ENCODE assay signal across 11 cellular contexts in genomic region chr5:93192107-93192506, GRCh38.
DNase-seq lines count a peak whose midpoint lies in the region; ATAC-seq and TF ChIP-seq lines count a peak whose summit lies in the region.
"Had no signal": no experiment of that assay in that cellular context is flagged by ENCODE, and none has a peak within 500 bp of the region (broad histone marks: within the 10 kb centered on the region; RNA-seq: fewer than 3 reads in every experiment).

No MANE protein-coding gene starts in this region.

- in situ Hi-C loops in SK-MEL-5 (cut with HindIII; ENCODE audit: low pct_unique_long_range_greater_than_20kb, low sequenced_read_pairs) = no loop called here

- no peaks in the 10 kb centered on the region for H3K36me3 ChIP-seq in skeletal muscle satellite cell (ENCODE audit: insufficient read depth, low read length)

- H3K9me3 ChIP-seq in skeletal muscle satellite cell (replicated peaks; ENCODE audit: low read length) = no peaks in the 10 kb centered on the region

- peak overlapping the region; percentile 41 for H3K4me2 ChIP-seq in skeletal muscle satellite cell (ENCODE audit: low read length)

- H3K4me3 ChIP-seq in fibroblast of villous mesenchyme (ENCODE audit: low read depth, low read length) (no peak overlapping the region), skeletal muscle satellite cell (ENCODE audit: low read length) (no peak overlapping the region)

- H3K4me1 ChIP-seq in skeletal muscle satellite cell (ENCODE audit: control insufficient read depth, insufficient read depth, low read length) = peaks cover 56% of the 10 kb centered on the region

- ATAC-seq in HG03159 (IDR thresholded peaks at IDR 0.05; ENCODE audit: unreplicated experiment) (no peak), GM21576 (IDR thresholded peaks at IDR 0.05; ENCODE audit: unreplicated experiment) (no peak)

- peak overlapping the region; percentile 52 for H3K9ac ChIP-seq in skeletal muscle satellite cell (ENCODE audit: low read depth, low read length)

- H3K27me3 ChIP-seq in skeletal muscle satellite cell (ENCODE audit: control insufficient read depth, insufficient read depth, low read length) = no peaks in the 10 kb centered on the region

- DNase-seq in H4 (ENCODE audit: low spot score) (peak; percentile 93), SK-MEL-5 (ENCODE audit: low read depth, low spot score) (peak; percentile 26), fibroblast of villous mesenchyme (ENCODE audit: low read depth) (peak; percentile 97), NCI-H2227 treated with DMSO at 0.1 percent for 48 hours (lab: John Stamatoyannopoulos, UW) (no peak), activated T-cell treated with anti-CD3 and anti-CD28 coated beads for 4 hours (no peak)
- DNase-seq: activated T-cell treated with anti-CD3 and anti-CD28 coated beads, Interleukin-2, amount 50 U/mL, for 24 hours; hypothalamus; stimulated activated CD4-positive, alpha-beta T cell treated with anti-CD3 and anti-CD28 coated beads, Interleukin-2, amount 100 ng/mL, for 48 hours had no signal

- no peak for TF ChIP-seq CTCF in fibroblast of villous mesenchyme (IDR thresholded peaks at IDR 0.05; ENCODE audit: insufficient read depth, low read depth, low read length)

Comparison
In these comparisons a context has a peak if more than half of its experiments do, and no peak if none do; other contexts are left out.
1. DNase-seq: peak in H4 (single experiment), SK-MEL-5 (single experiment) and fibroblast of villous mesenchyme (single experiment); none in NCI-H2227 treated with DMSO at 0.1 percent for 48 hours (single experiment) and activated T-cell treated with anti-CD3 and anti-CD28 coated beads for 4 hours (single experiment).